ENCODE assay signal across 8 cellular contexts in genomic region chr17:75601057-75601987, GRCh38. TPM values are rescaled to one million over a fixed set of nuclear protein-coding genes. Genes with fewer than 3 reads are reported as not detected.
DNase-seq lines count a peak whose midpoint lies in the region; ATAC-seq and TF ChIP-seq lines count a peak whose summit lies in the region.

No MANE protein-coding gene starts in this region.

- peak overlapping the region; percentile 1 to 18 for H3K9ac ChIP-seq in duodenal mucosa (ENCODE audit: low read depth in 1 of 2, low read length in 2 of 2)

- H3K27ac ChIP-seq in 22Rv1 (no peak overlapping the region), duodenal mucosa (ENCODE audit: low read depth, low read length) (no peak overlapping the region), thoracic aorta (no peak overlapping the region)

- no peak for ATAC-seq in thoracic aorta (ENCODE audit: insufficient number of reproducible peaks, low FRiP score, low read depth)
- no peak for ATAC-seq in HG03457 (IDR thresholded peaks at IDR 0.05; ENCODE audit: unreplicated experiment)

- peak; percentile 95 for TF ChIP-seq CTCF in 22Rv1 (IDR thresholded peaks at IDR 0.05)
- TF ChIP-seq CTCF in GM12875 (IDR thresholded peaks at IDR 0.05; ENCODE audit: borderline replicate concordance, insufficient read depth, low read depth, low read length), result peak; percentile 95
- TF ChIP-seq CTCF in thoracic aorta (IDR thresholded peaks at IDR 0.05), result peak; percentile 60

- H3K4me3 ChIP-seq in GM12875 (ENCODE audit: low read depth, low read length) (no peak overlapping the region), duodenal mucosa (ENCODE audit: low read depth in 1 of 2, low read length in 2 of 2) (no peak overlapping the region), thoracic aorta (no peak overlapping the region)

- DNase-seq in NCI-H510A (lab: John Stamatoyannopoulos, UW) (peak; percentile 49), mucosa of gallbladder (ENCODE audit: low spot score) (peak; percentile 65), thoracic aorta (ENCODE audit: low spot score) (no peak)
- peak; percentile 35 to 48 for DNase-seq in activated CD4-positive, alpha-beta T cell treated with anti-CD3 and anti-CD28 coated beads for 4 hours

- H3K9me3 ChIP-seq in duodenal mucosa (ENCODE audit: control insufficient read depth in 1 of 2, low read length in 2 of 2) (no peaks in the 10 kb centered on the region), thoracic aorta (no peaks in the 10 kb centered on the region)

- H3K4me1 ChIP-seq in duodenal mucosa (ENCODE audit: control insufficient read depth in 1 of 2, insufficient read depth in 2 of 2, low read length in 2 of 2) (peaks cover 8 to 12% of the 10 kb centered on the region in 2 donors), thoracic aorta (ENCODE audit: control insufficient read depth in 1 of 2, low read depth in 2 of 2) (no peaks in the 10 kb centered on the region)

- H3K36me3 ChIP-seq in duodenal mucosa (ENCODE audit: control insufficient read depth in 1 of 2, insufficient read depth in 2 of 2, low read length in 2 of 2) (no peaks in the 10 kb centered on the region), thoracic aorta (no peaks in the 10 kb centered on the region)

- H3K27me3 ChIP-seq in duodenal mucosa (ENCODE audit: control insufficient read depth in 1 of 2, insufficient read depth in 2 of 2, low read length in 2 of 2) (no peaks in the 10 kb centered on the region), thoracic aorta (replicated peaks; ENCODE audit: insufficient read depth) (no peaks in the 10 kb centered on the region)

RNA-seq across cellular contexts. Expression of gene MYO15B, which starts 13.7 kb away (rescaled TPM):
- total RNA-seq in mucosa of gallbladder, result 434 TPM
- 100 to 1,000 TPM; 103 to 151 TPM for total RNA-seq in thoracic aorta

RNA-seq across cellular contexts. Expression of gene SMIM5, which starts 31.9 kb away (rescaled TPM):
- total RNA-seq in mucosa of gallbladder (15.5 TPM), thoracic aorta (under 1 TPM; 0.27 to 0.28 TPM)

Comparison
In these comparisons a context has a peak if more than half of its experiments do, and no peak if none do; other contexts are left out.
1. RNA of gene SMIM5, which starts 31.9 kb away (total RNA-seq): 15.5 TPM in mucosa of gallbladder (single experiment); 0.27 to 0.28 TPM in thoracic aorta; every median in the first group is over 10 times any median in the second.
2. Peak in every context shown above with its lines, with median percentiles within 50 percentile points of each other: CTCF ChIP-seq.